Comparison of ENCODE assay signal across 9 cellular contexts in genomic region chr12:15789215-15790171, GRCh38. TPM values are rescaled to one million over a fixed set of nuclear protein-coding genes. Genes with fewer than 3 reads are reported as not detected.
DNase-seq lines count a peak whose midpoint lies in the region; ATAC-seq and TF ChIP-seq lines count a peak whose summit lies in the region.
"Had no signal": no experiment of that assay in that cellular context is flagged by ENCODE, and none has a peak within 500 bp of the region (broad histone marks: within the 10 kb centered on the region; RNA-seq: fewer than 3 reads in every experiment).

Gene EPS8, minus strand, starts transcription at chr12:15789388. Its CDS starts 106,437 bp downstream, at chr12:15682951.

- intact Hi-C loops in activated CD4-positive, alpha-beta T cell treated with anti-CD3 and anti-CD28 coated beads for 36 hours (cut with DNase I, micrococcal nuclease), result loop anchor here in 1 of 2 experiments (1.0 to 2.0 kb wide), 3 partner anchors 89 to 199 kb away; partner anchors contain the start of gene STRAP

- TF ChIP-seq CTCF in AG10803 (conservative IDR thresholded peaks at IDR 0.05; ENCODE audit: low read length), result no peak; the same call in 1 of the 2 replicates

- ATAC-seq in GM19043 (IDR thresholded peaks at IDR 0.05; ENCODE audit: low read depth, unreplicated experiment), result peak; percentile 78
- ATAC-seq in HG03342 (IDR thresholded peaks at IDR 0.05; ENCODE audit: unreplicated experiment), result peak; percentile 86
- ATAC-seq in activated CD4-positive, alpha-beta T cell treated with anti-CD3 and anti-CD28 coated beads for 36 hours, result peak; percentile 97
- ATAC-seq: K562 had no signal

- peaks cover 50% of the 10 kb centered on the region for H3K27me3 Mint-ChIP-seq in activated CD4-positive, alpha-beta T cell treated with anti-CD3 and anti-CD28 coated beads for 36 hours

- peak within 1 kb of the TSS; percentile 39 for H3K27ac Mint-ChIP-seq in activated CD4-positive, alpha-beta T cell treated with anti-CD3 and anti-CD28 coated beads for 36 hours

- peak within 1 kb of the TSS; percentile 73 for H3K27ac ChIP-seq in cingulate gyrus (ENCODE audit: low read depth, low read length)

- peak within 1 kb of the TSS; percentile 87 for H3K4me3 ChIP-seq in AG10803 (ENCODE audit: low read length)
- H3K4me3 ChIP-seq: K562 had no signal

- H3K9me3 Mint-ChIP-seq in activated CD4-positive, alpha-beta T cell treated with anti-CD3 and anti-CD28 coated beads for 36 hours (ENCODE audit: low read depth), result no peaks in the 10 kb centered on the region

- H3K36me3 Mint-ChIP-seq in activated CD4-positive, alpha-beta T cell treated with anti-CD3 and anti-CD28 coated beads for 36 hours (ENCODE audit: low read depth), result no peaks in the 10 kb centered on the region

- H3K4me1 Mint-ChIP-seq in activated CD4-positive, alpha-beta T cell treated with anti-CD3 and anti-CD28 coated beads for 36 hours, result peaks cover 14% of the 10 kb centered on the region

- CTCF ChIA-PET in activated CD4-positive, alpha-beta T cell treated with anti-CD3 and anti-CD28 coated beads for 36 hours (lab: Charles Lee), result interaction anchor here (0.5 to 1.4 kb wide), 5 partner anchors 9 to 640 kb away, joined by 3 to 4 read pairs (median 3); no protein-coding TSS in a partner anchor

- POLR2A ChIA-PET in activated CD4-positive, alpha-beta T cell treated with anti-CD3 and anti-CD28 coated beads for 36 hours (lab: Charles Lee), result no interaction called here

- peak within 1 kb of the TSS; percentile 74 for H3K4me3 Mint-ChIP-seq in activated CD4-positive, alpha-beta T cell treated with anti-CD3 and anti-CD28 coated beads for 36 hours

- peak; percentile 93 for DNase-seq in AG10803 (ENCODE audit: low read depth)
- DNase-seq in NCI-H446 (lab: John Stamatoyannopoulos, UW), result peak; percentile 61 to 93
- DNase-seq in activated CD4-positive, alpha-beta T cell treated with anti-CD3 and anti-CD28 coated beads for 36 hours, result peak; percentile 92
- peak; percentile 94 for DNase-seq in kidney tubule cell (ENCODE audit: low spot score)
- peak; percentile 71 to 77 for DNase-seq in stimulated activated CD4-positive, alpha-beta T cell treated with anti-CD3 and anti-CD28 coated beads, Interleukin-1b, Interleukin-23, amount 100 ng/mL, for 1 hour (ENCODE audit: low read depth in 2 of 2)

RNA-seq across cellular contexts. Expression of gene EPS8, which starts in this region (rescaled TPM):
- 1 to 10 TPM; 1.5 to 2.0 TPM for total RNA-seq in activated CD4-positive, alpha-beta T cell treated with anti-CD3 and anti-CD28 coated beads for 36 hours

Comparison
In these comparisons a context has a peak if more than half of its experiments do, and no peak if none do; other contexts are left out.
1. Peak in every context shown above with its lines: DNase-seq, ATAC-seq, H3K4me3 ChIP-seq and H3K27ac ChIP-seq.